2 cellular contexts compared by ENCODE assay signal in genomic region chr7:148382585-148382984, GRCh38.
TF ChIP-seq lines count a peak whose summit lies in the region.

No MANE protein-coding gene starts in this region.

TF ChIP-seq in GM23338, 12 proteins besides CTCF, POLR2A, EP300 and RAD21:
- no peak for TF ChIP-seq ZNF462 (CRISPR knock-in tag; IDR thresholded peaks at IDR 0.05)
- no peak for TF ChIP-seq EZH2phosphoT487 (IDR thresholded peaks at IDR 0.05; ENCODE audit: unreplicated experiment)
- TF ChIP-seq REST (IDR thresholded peaks at IDR 0.05; ENCODE audit: unreplicated experiment), result no peak
- no peak for TF ChIP-seq STAT1 (IDR thresholded peaks at IDR 0.05; ENCODE audit: unreplicated experiment)
- TF ChIP-seq EZH2 (IDR thresholded peaks at IDR 0.05; ENCODE audit: low read depth, unreplicated experiment), result no peak
- no peak for TF ChIP-seq CREB1 (CRISPR knock-in tag; IDR thresholded peaks at IDR 0.05; ENCODE audit: low read depth)
- TF ChIP-seq ZNF114 (CRISPR knock-in tag; IDR thresholded peaks at IDR 0.05), result no peak

TF ChIP-seq in K562, 482 proteins besides CTCF, POLR2A, EP300 and RAD21 (continued from another document):
- TF ChIP-seq ZBTB40 (IDR thresholded peaks at IDR 0.05) (no peak), ZBTB40 (CRISPR knock-in tag; IDR thresholded peaks at IDR 0.05) (no peak)
